Comparison of ENCODE assay signal across 9 cellular contexts in the genomic region with DNA sequence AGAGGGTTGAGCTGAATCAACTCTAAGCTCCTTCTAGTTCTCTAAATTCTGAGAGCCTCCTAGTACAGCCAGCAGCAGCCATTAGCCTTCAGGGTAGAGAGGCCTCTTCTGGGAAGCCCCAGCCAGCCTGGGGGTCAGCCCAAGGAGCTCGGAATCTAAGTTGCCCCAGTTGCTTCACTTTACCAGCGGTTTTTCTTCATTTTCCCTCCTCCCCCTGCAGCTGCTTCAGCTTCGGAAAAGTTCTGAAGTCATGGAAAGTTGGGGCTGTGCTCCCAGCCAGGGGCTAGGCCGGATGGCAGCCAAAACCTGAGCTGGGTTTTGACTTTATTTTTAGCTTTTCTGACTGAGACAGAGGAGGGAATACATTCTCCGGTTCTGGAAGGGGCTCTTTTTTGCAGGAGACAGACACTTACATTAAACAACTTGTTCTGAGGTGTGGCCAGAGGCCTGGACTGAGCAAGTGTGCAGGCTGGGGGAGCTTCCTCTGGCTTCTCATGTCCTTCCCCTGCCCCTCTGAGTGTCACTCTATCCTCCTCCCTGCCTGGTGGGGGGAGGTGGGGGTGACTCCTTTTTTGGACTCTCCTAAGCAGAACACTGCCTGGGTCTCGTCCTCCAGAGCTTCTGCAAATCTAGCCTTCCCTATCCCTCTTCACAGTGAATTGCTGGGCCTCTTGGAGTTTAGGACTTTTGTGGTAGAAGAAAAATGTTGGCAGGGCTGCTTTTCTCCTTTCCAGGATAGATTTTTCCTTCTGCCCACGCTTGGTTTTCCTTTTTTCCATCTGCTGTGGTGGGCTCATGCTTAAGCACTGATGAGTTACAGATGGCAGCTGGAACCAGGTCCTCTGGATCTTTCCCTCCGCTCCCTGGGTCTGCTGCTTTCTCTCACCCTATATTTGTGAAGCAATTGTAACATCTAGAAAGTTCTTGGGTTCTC. TPM values are rescaled to one million over a fixed set of nuclear protein-coding genes. Genes with fewer than 3 reads are reported as not detected.
DNase-seq lines count a peak whose midpoint lies in the region; ATAC-seq and TF ChIP-seq lines count a peak whose summit lies in the region.
"Had no signal": no experiment of that assay in that cellular context is flagged by ENCODE, and none has a peak within 500 bp of the region (broad histone marks: within the 10 kb centered on the region; RNA-seq: fewer than 3 reads in every experiment).

No MANE protein-coding gene starts in this region.

- H3K27ac ChIP-seq in HUES48 (ENCODE audit: low read depth, low read length) (peak overlapping the region; percentile 96), right cardiac atrium (ENCODE audit: low read length) (peak overlapping the region; percentile 96), spleen (peak overlapping the region; percentile 71 to 92 (median 82))

- peaks cover 4% of the 10 kb centered on the region for H3K36me3 ChIP-seq in HUES48 (ENCODE audit: control insufficient read depth, insufficient read depth, low read length)
- peaks cover 43% of the 10 kb centered on the region for H3K36me3 ChIP-seq in adipocyte (ENCODE audit: control insufficient read depth, insufficient read depth, low read length, severe bottlenecking)
- H3K36me3 ChIP-seq in spleen = peaks cover 0 to 37% (median 20%) of the 10 kb centered on the region in 6 donors

- no peak for TF ChIP-seq POLR2A in spleen (IDR thresholded peaks at IDR 0.05)

- 16% methylated on average over 8 of the region's 8 CpGs for WGBS in right cardiac atrium
- WGBS in spleen, 5 donors = 51 to 83% (median 61%) methylated on average over 8 of the region's 8 CpGs

- peak; percentile 87 for DNase-seq in adipocyte (ENCODE audit: low read depth)
- peak; percentile 76 to 86 (median 81) for DNase-seq in right cardiac atrium
- DNase-seq in spleen = no peak
- DNase-seq in HPDE6-E6E7 (ENCODE audit: extremely low spot score) = no peak
- no peak for DNase-seq in NCI-H526 treated with DMSO at 0.1 percent for 48 hours (lab: John Stamatoyannopoulos, UW)
- DNase-seq: occipital lobe had no signal

- H3K27me3 ChIP-seq in HUES48 (ENCODE audit: control insufficient read depth, insufficient read depth, low read length) (no peaks in the 10 kb centered on the region), adipocyte (replicated peaks; ENCODE audit: control insufficient read depth, insufficient read depth, low read length) (no peaks in the 10 kb centered on the region), right cardiac atrium (ENCODE audit: control insufficient read depth, insufficient read depth) (no peaks in the 10 kb centered on the region), spleen (replicated peaks in 1 of 7) (peaks cover 0 to 18% (median 0%) of the 10 kb centered on the region in 7 donors)

- H3K4me3 ChIP-seq in HUES48 (ENCODE audit: low read depth, low read length) (no peak overlapping the region), adipocyte (ENCODE audit: low read length) (peak overlapping the region; percentile 74), right cardiac atrium (ENCODE audit: low read length) (peak overlapping the region; percentile 5), spleen (no peak overlapping the region)

- TF ChIP-seq CTCF in spleen (IDR thresholded peaks at IDR 0.05 in 8 of 11, conservative IDR thresholded peaks at IDR 0.05 in 3 of 11) = no peak

- H3K4me1 ChIP-seq in HUES48 (ENCODE audit: control insufficient read depth, insufficient read depth, low read length) (peaks cover 26% of the 10 kb centered on the region), adipocyte (ENCODE audit: control insufficient read depth, insufficient read depth, low read length) (peaks cover 66% of the 10 kb centered on the region), right cardiac atrium (ENCODE audit: control insufficient read depth, insufficient read depth, low read length) (peaks cover 39% of the 10 kb centered on the region), spleen (peaks cover 52 to 76% (median 67%) of the 10 kb centered on the region in 6 donors)

- intact Hi-C loops in right cardiac atrium (cut with DNase I) (no loop called here), spleen (cut with DNase I; ENCODE audit: low total_unique reads) (no loop called here)

- peak overlapping the region; percentile 43 for H3K9ac ChIP-seq in HUES48 (ENCODE audit: low read depth, low read length)
- peak overlapping the region; percentile 100 for H3K9ac ChIP-seq in adipocyte (ENCODE audit: low read length)

- ATAC-seq in right cardiac atrium (peak; percentile 7 to 36), GM19463 (IDR thresholded peaks at IDR 0.05; ENCODE audit: unreplicated experiment) (no peak), HG02571 (IDR thresholded peaks at IDR 0.05; ENCODE audit: unreplicated experiment) (no peak)

- H3K9me3 ChIP-seq in HUES48 (ENCODE audit: control insufficient read depth, insufficient read depth, low read length) = no peaks in the 10 kb centered on the region
- no peaks in the 10 kb centered on the region for H3K9me3 ChIP-seq in adipocyte (ENCODE audit: control insufficient read depth, low read length)
- no peaks in the 10 kb centered on the region for H3K9me3 ChIP-seq in right cardiac atrium (ENCODE audit: control insufficient read depth, low read length)
- H3K9me3 ChIP-seq in spleen = no peaks in the 10 kb centered on the region

RNA-seq across cellular contexts. Expression of gene LMNA, which starts 14.5 kb away (rescaled TPM):
- 100 to 1,000 TPM; 238 to 451 (median 281) TPM for total RNA-seq in right cardiac atrium
- polyA plus RNA-seq in right cardiac atrium = 247 TPM
- total RNA-seq in spleen = 100 to 1,000 TPM in 6 of 7 donors, 10 to 100 TPM in 1; 95.1 to 279 (median 124) TPM
- polyA plus RNA-seq in spleen = 10 to 100 TPM; 33.9 to 61.1 (median 39.4) TPM

RNA-seq across cellular contexts. Expression of gene SEMA4A, which starts 24.4 kb away (rescaled TPM):
- total RNA-seq in right cardiac atrium = 1 to 10 TPM; 2.3 to 3.4 (median 2.7) TPM
- 3.7 TPM for polyA plus RNA-seq in right cardiac atrium
- total RNA-seq in spleen = 10 to 100 TPM; 21.1 to 65.9 (median 37.7) TPM
- polyA plus RNA-seq in spleen = 1 to 10 TPM; 7.1 to 9.3 (median 9.1) TPM

RNA-seq across cellular contexts. Expression of gene MEX3A, which starts 46.8 kb away (rescaled TPM):
- total RNA-seq in right cardiac atrium = under 1 TPM; 0.17 to 0.33 (median 0.19) TPM
- polyA plus RNA-seq in right cardiac atrium = 0.25 TPM
- total RNA-seq in spleen = under 1 TPM; 0.26 to 0.76 (median 0.38) TPM
- polyA plus RNA-seq in spleen = under 1 TPM; 0.11 to 0.17 (median 0.16) TPM

Comparison
In these comparisons a context has a peak if more than half of its experiments do, and no peak if none do; other contexts are left out.
1. H3K4me3 ChIP-seq: peak in adipocyte (single experiment) and right cardiac atrium (single experiment); none in HUES48 (single experiment) and spleen (0 of 8).
2. DNase-seq: peak in adipocyte (single experiment) and right cardiac atrium (3 of 3); none in spleen (single experiment), HPDE6-E6E7 (single experiment) and NCI-H526 treated with DMSO at 0.1 percent for 48 hours (single experiment).
3. ATAC-seq: peak in right cardiac atrium (2 of 2); none in GM19463 (single experiment) and HG02571 (single experiment).
4. RNA of gene SEMA4A, which starts 24.4 kb away (total RNA-seq): 21.1 to 65.9 TPM in spleen; 2.3 to 3.4 TPM in right cardiac atrium; every median in the first group is over 4 times any median in the second.
5. Peak in every context shown above with its lines, with median percentiles within 50 percentile points of each other: H3K27ac ChIP-seq.